Comparison of ENCODE assay signal across 8 cellular contexts in the genomic region with DNA sequence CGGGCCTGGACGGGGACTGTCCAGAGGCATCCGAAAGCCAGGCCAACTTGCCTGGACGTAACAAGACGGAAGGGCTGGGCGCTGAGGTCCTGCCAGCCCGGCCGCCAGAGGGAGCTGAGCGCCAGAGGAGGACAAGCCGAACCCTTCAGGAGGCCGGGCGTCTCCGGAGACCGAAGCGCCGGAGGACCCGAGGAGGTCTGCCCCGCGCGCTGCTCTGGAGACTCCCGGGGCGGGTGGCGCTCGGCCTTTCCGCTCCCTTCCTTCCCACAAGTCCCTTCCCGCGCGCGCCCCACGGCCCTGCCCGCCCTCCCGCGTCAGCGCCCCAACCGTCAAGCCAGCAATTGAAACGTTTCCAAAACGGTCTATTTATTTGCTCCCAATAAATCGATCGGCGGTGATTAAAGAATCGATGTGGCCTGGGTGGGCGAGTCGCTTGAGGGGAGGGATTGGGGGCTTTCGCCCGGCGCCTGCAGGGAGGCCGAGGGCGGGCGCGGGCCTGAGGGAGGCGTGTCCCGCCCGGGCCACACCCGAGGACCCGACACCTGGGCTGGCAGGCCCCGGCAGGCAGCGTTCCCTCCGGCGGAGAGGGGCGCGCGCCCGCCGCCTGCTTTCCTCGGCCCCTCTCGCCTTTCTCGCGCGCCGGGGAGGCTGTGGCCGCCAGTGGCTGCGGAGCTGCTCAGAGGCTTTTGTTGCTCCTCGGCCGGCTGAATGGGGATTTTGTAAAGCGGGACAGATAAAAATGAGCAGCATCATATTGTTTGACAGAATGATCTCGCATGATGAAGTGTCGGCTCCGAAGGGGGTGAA. TPM values are rescaled to one million over a fixed set of nuclear protein-coding genes. Genes with fewer than 3 reads are reported as not detected.
A peak's percentile ranks its signal among the peaks of the same experiment; 100 is the strongest.
DNase-seq lines count a peak whose midpoint lies in the region; ATAC-seq and TF ChIP-seq lines count a peak whose summit lies in the region.

No MANE protein-coding gene starts in this region.

- no peaks in the 10 kb centered on the region for H3K9me3 ChIP-seq in right lobe of liver

- H3K4me1 ChIP-seq in right lobe of liver, result peaks cover 0 to 17% (median 2%) of the 10 kb centered on the region in 4 donors

- H3K27ac ChIP-seq in coronary artery (peak overlapping the region in 1 of 2 donors; percentile 45), right lobe of liver (no peak overlapping the region)

- H3K36me3 ChIP-seq in right lobe of liver, result no peaks in the 10 kb centered on the region

- WGBS in right lobe of liver (ENCODE audit: insufficient coverage, low coverage, low lambda C conversion rate, missing lambda C conversion rate), result 2% methylated on average over 12 of the region's 78 CpGs

- TF ChIP-seq CTCF in coronary artery (IDR thresholded peaks at IDR 0.05) (no peak), right lobe of liver (IDR thresholded peaks at IDR 0.05) (peak; percentile 51 to 70 (median 66))

- peaks cover 24% of the 10 kb centered on the region for H3K4me1 Mint-ChIP-seq in T-helper 1 cell treated with Interleukin-12 subunit alpha and Interleukin-12 subunit beta and Interleukin-4 antibody, amounts not matched to agents 30 μg/mL and 1 μg/mL, for 36 hours (ENCODE audit: low read depth)

- peak; percentile 38 to 70 for DNase-seq in NCI-H524 (lab: John Stamatoyannopoulos, UW)
- no peak for DNase-seq in NCI-H524 treated with DMSO at 0.1 percent for 48 hours (lab: John Stamatoyannopoulos, UW)
- DNase-seq in NCI-H1105 (lab: John Stamatoyannopoulos, UW), result peak; percentile 44
- DNase-seq in coronary artery (ENCODE audit: low spot score), result no peak
- peak; percentile 77 to 85 (median 84) for DNase-seq in right lobe of liver
- DNase-seq in stimulated activated CD8-positive, alpha-beta memory T cell treated with anti-CD3 and anti-CD28 coated beads, Interleukin-7, amount 100 ng/mL, for 48 hours (ENCODE audit: extremely low read depth in 1 of 2, low read depth in 1 of 2), result peak; percentile 32 to 53

- H3K4me3 Mint-ChIP-seq in T-helper 1 cell treated with Interleukin-12 subunit alpha and Interleukin-12 subunit beta and Interleukin-4 antibody, amounts not matched to agents 30 μg/mL and 1 μg/mL, for 36 hours, result peak overlapping the region; percentile 71

- ATAC-seq in HG02798 (IDR thresholded peaks at IDR 0.05; ENCODE audit: poor library complexity, unreplicated experiment) (peak; percentile 75), right lobe of liver (peak; percentile 89 to 94 (median 93))

- TF ChIP-seq POLR2A in right lobe of liver (IDR thresholded peaks at IDR 0.05), result no peak

- H3K27me3 ChIP-seq in right lobe of liver, result peaks cover 21 to 53% of the 10 kb centered on the region in 2 donors

- no peak overlapping the region for H3K27ac Mint-ChIP-seq in T-helper 1 cell treated with Interleukin-12 subunit alpha and Interleukin-12 subunit beta and Interleukin-4 antibody, amounts not matched to agents 30 μg/mL and 1 μg/mL, for 36 hours

- peaks cover 12% of the 10 kb centered on the region for H3K9me3 Mint-ChIP-seq in T-helper 1 cell treated with Interleukin-12 subunit alpha and Interleukin-12 subunit beta and Interleukin-4 antibody, amounts not matched to agents 30 μg/mL and 1 μg/mL, for 36 hours

- peaks cover 75% of the 10 kb centered on the region for H3K27me3 Mint-ChIP-seq in T-helper 1 cell treated with Interleukin-12 subunit alpha and Interleukin-12 subunit beta and Interleukin-4 antibody, amounts not matched to agents 30 μg/mL and 1 μg/mL, for 36 hours (ENCODE audit: low read depth)

- intact Hi-C loops in right lobe of liver (cut with DNase I), result no loop called here

- peaks cover 14% of the 10 kb centered on the region for H3K36me3 Mint-ChIP-seq in T-helper 1 cell treated with Interleukin-12 subunit alpha and Interleukin-12 subunit beta and Interleukin-4 antibody, amounts not matched to agents 30 μg/mL and 1 μg/mL, for 36 hours (ENCODE audit: low read depth)

- H3K4me3 ChIP-seq in coronary artery (peak overlapping the region; percentile 68), right lobe of liver (peak overlapping the region; percentile 37 to 51 (median 42))

RNA-seq across cellular contexts. Expression of gene FOXD3, which starts 5.2 kb away (rescaled TPM):
- total RNA-seq in right lobe of liver, result under 1 TPM in 1 of 6 experiments, not detected in 5; 0.12 TPM

RNA-seq across cellular contexts. Expression of gene ALG6, which starts 50.2 kb away (rescaled TPM):
- total RNA-seq in right lobe of liver, result 1 to 10 TPM; 5.5 to 7.7 (median 6.1) TPM

Comparison
In these comparisons a context has a peak if more than half of its experiments do, and no peak if none do; other contexts are left out.
1. DNase-seq: peak in NCI-H524 (2 of 2), NCI-H1105 (single experiment), right lobe of liver (3 of 3) and stimulated activated CD8-positive, alpha-beta memory T cell treated with anti-CD3 and anti-CD28 coated beads, Interleukin-7, amount 100 ng/mL, for 48 hours (2 of 2); none in NCI-H524 treated with DMSO at 0.1 percent for 48 hours (single experiment) and coronary artery (single experiment).